Comparison of ENCODE assay signal across 9 cellular contexts in the genomic region with DNA sequence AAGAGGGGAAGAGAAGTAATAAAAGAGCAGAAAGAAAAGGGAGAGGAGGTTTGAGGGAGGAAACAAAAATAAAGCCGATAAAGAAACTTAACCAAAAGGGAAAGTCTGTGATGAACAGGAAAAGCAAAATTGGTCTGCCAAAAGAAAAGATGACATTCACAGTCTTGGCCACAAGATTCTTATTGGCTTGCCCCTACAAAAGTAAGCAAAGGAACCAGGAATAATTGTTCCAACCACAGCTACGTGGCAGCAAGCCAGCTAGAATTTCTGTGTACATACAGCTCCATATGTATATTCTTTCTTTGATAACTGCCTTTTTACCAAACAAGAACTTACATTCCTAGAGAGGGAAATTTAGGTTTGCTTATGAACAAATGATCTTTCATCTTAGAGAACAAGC.
DNase-seq lines count a peak whose midpoint lies in the region; ATAC-seq and TF ChIP-seq lines count a peak whose summit lies in the region.
"Had no signal": no experiment of that assay in that cellular context is flagged by ENCODE, and none has a peak within 500 bp of the region (broad histone marks: within the 10 kb centered on the region; RNA-seq: fewer than 3 reads in every experiment).

No MANE protein-coding gene starts in this region.

- DNase-seq in AG04449 (ENCODE audit: low read depth, low spot score), result peak; percentile 80
- DNase-seq in HCEC 1CT, result peak; percentile 66
- DNase-seq in hepatic stellate cell (ENCODE audit: low spot score), result peak; percentile 32
- DNase-seq in SKM-1 treated with dmso at 0.1 percent for 144 hours (lab: John Stamatoyannopoulos, UW; ENCODE audit: unreplicated experiment), result no peak
- DNase-seq in NCI-H2081 treated with DMSO at 0.1 percent for 48 hours (lab: John Stamatoyannopoulos, UW), result no peak
- DNase-seq: left ventricle myocardium superior had no signal

- CTCF ChIA-PET in AG04449 (lab: Yijun Ruan, JAX), result no interaction called here

- TF ChIP-seq CTCF in AG04449 (IDR thresholded peaks at IDR 0.05; ENCODE audit: insufficient read depth, low read length, missing control alignments) (no peak), WI38 (IDR thresholded peaks at IDR 0.05; ENCODE audit: low read depth, low read length) (no peak)

- POLR2A ChIA-PET in AG04449 (lab: Yijun Ruan, JAX), result no interaction called here

- ATAC-seq in GM21825 (IDR thresholded peaks at IDR 0.05; ENCODE audit: unreplicated experiment), result no peak
- no peak for ATAC-seq in GM18861 (IDR thresholded peaks at IDR 0.05; ENCODE audit: unreplicated experiment)
- ATAC-seq: left ventricle myocardium superior had no signal

- H3K4me3 ChIP-seq in AG04449 (ENCODE audit: low read depth, low read length), result peak overlapping the region; percentile 35
- peak overlapping the region; percentile 36; the same call in 1 of the 2 replicates for H3K4me3 ChIP-seq in WI38 (ENCODE audit: low read depth, low read length)

Comparison
In these comparisons a context has a peak if more than half of its experiments do, and no peak if none do; other contexts are left out.
1. DNase-seq: peak in AG04449 (single experiment), HCEC 1CT (single experiment) and hepatic stellate cell (single experiment); none in SKM-1 treated with dmso at 0.1 percent for 144 hours (single experiment) and NCI-H2081 treated with DMSO at 0.1 percent for 48 hours (single experiment).